8 cellular contexts compared by ENCODE assay signal in genomic region chr1:83998205-83998598, GRCh38. TPM values are rescaled to one million over a fixed set of nuclear protein-coding genes. Genes with fewer than 3 reads are reported as not detected.
DNase-seq lines count a peak whose midpoint lies in the region; ATAC-seq and TF ChIP-seq lines count a peak whose summit lies in the region.

No MANE protein-coding gene starts in this region.

- H3K27ac Mint-ChIP-seq in CD14-positive monocyte: no peak overlapping the region

- H3K9ac ChIP-seq in mucosa of rectum (ENCODE audit: low read depth in 1 of 2, low read length in 2 of 2): peak overlapping the region in 1 of 2 donors; percentile 84

- H3K4me1 Mint-ChIP-seq in CD14-positive monocyte: peaks cover 13% of the 10 kb centered on the region

- no peaks in the 10 kb centered on the region for H3K9me3 ChIP-seq in MG63
- no peaks in the 10 kb centered on the region for H3K9me3 ChIP-seq in mucosa of rectum (ENCODE audit: control insufficient read depth in 2 of 2, low read length in 2 of 2)

- TF ChIP-seq CTCF in CD14-positive monocyte (IDR thresholded peaks at IDR 0.05): no peak
- TF ChIP-seq CTCF in cardiac fibroblast (IDR thresholded peaks at IDR 0.05; ENCODE audit: low read depth, low read length): no peak

- no peaks in the 10 kb centered on the region for H3K9me3 Mint-ChIP-seq in CD14-positive monocyte

- H3K27me3 ChIP-seq in MG63 (peaks cover 12% of the 10 kb centered on the region; the same call in 1 of the 2 replicates), mucosa of rectum (ENCODE audit: control insufficient read depth in 2 of 2, insufficient read depth in 2 of 2, low read length in 2 of 2) (peaks cover 7 to 8% of the 10 kb centered on the region in 2 donors)

- no peak for ATAC-seq in GM21447 (IDR thresholded peaks at IDR 0.05; ENCODE audit: unreplicated experiment)
- ATAC-seq in HG03196 (IDR thresholded peaks at IDR 0.05; ENCODE audit: unreplicated experiment): no peak

- DNase-seq in CD14-positive monocyte (ENCODE audit: low spot score) (no peak), MG63 (no peak), cardiac fibroblast (ENCODE audit: low read depth in 2 of 2) (peak; percentile 33 to 35), NCI-H774 (lab: John Stamatoyannopoulos, UW) (no peak), ecto neural progenitor cell (ENCODE audit: low spot score) (no peak)

- H3K27ac ChIP-seq in mucosa of rectum (ENCODE audit: low read depth in 2 of 2, low read length in 2 of 2): no peak overlapping the region

- no peaks in the 10 kb centered on the region for H3K4me1 ChIP-seq in mucosa of rectum (ENCODE audit: control insufficient read depth in 2 of 2, insufficient read depth in 2 of 2, low read length in 2 of 2)

- intact Hi-C loops in CD14-positive monocyte (cut with micrococcal nuclease): no loop called here

- H3K36me3 Mint-ChIP-seq in CD14-positive monocyte: no peaks in the 10 kb centered on the region

- H3K36me3 ChIP-seq in MG63 (no peaks in the 10 kb centered on the region), mucosa of rectum (ENCODE audit: control insufficient read depth in 2 of 2, insufficient read depth in 2 of 2, low read length in 2 of 2) (no peaks in the 10 kb centered on the region)

- peak overlapping the region; percentile 81 to 89 for H3K4me3 Mint-ChIP-seq in CD14-positive monocyte

- H3K27me3 Mint-ChIP-seq in CD14-positive monocyte (ENCODE audit: low read depth in 3 of 3): peaks cover 38 to 50% (median 45%) of the 10 kb centered on the region in 3 donors

- H3K4me3 ChIP-seq in MG63 (peak overlapping the region; percentile 70), cardiac fibroblast (replicated peaks in 1 of 2; ENCODE audit: low read depth in 2 of 2, low read length in 2 of 2) (peak overlapping the region; percentile 83 to 86), mucosa of rectum (ENCODE audit: low read length in 2 of 2) (peak overlapping the region; percentile 73 to 87)

RNA-seq across cellular contexts. Expression of gene TTLL7, which starts 0.7 kb away (rescaled TPM):
- polyA plus RNA-seq in CD14-positive monocyte: under 1 TPM in 1 of 2 donors, not detected in 1; 0.69 TPM
- total RNA-seq in MG63 (2014; rRNA removed; shearing (Covaris generic); ENCODE audit: low replicate concordance): 0.03 TPM in 1 of 2 replicates, not detected in the other

Comparison
In these comparisons a context has a peak if more than half of its experiments do, and no peak if none do; other contexts are left out.
1. DNase-seq: peak in cardiac fibroblast (2 of 2); none in CD14-positive monocyte (single experiment), MG63 (single experiment), NCI-H774 (single experiment) and ecto neural progenitor cell (single experiment).
2. Peak in every context shown above with its lines, with median percentiles within 50 percentile points of each other: H3K4me3 ChIP-seq.